ENCODE assay signal across 15 cellular contexts in the genomic region with DNA sequence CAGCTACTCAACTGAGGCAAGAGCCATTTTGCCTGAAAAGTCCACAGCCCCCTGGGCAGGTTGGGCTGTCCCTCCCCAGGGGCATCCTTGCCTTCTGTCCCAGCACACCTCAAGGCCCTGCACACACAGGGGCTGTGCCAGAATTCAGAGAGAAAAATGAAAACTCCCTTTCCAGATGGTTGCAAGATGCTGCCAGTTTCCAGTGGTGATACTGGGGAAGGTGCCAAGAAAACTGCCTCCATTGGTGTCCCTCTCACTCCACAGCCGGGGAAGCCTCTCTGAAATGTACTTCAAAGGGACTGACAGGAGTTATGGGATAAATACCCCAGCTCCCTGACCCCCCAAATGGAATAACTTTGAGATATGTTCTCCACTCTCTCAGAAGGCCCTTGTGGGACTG.
DNase-seq lines count a peak whose midpoint lies in the region; ATAC-seq and TF ChIP-seq lines count a peak whose summit lies in the region.
"Had no signal": no experiment of that assay in that cellular context is flagged by ENCODE, and none has a peak within 500 bp of the region (broad histone marks: within the 10 kb centered on the region; RNA-seq: fewer than 3 reads in every experiment).

No MANE protein-coding gene starts in this region.

- no peak overlapping the region for H3K4me3 ChIP-seq in astrocyte of the cerebellum (ENCODE audit: low read depth, low read length)
- no peak overlapping the region for H3K4me3 ChIP-seq in foreskin fibroblast (ENCODE audit: low read depth in 1 of 2, low read length in 2 of 2)
- H3K4me3 ChIP-seq in CD4-positive, alpha-beta memory T cell (ENCODE audit: low read length in 2 of 2), result no peak overlapping the region
- H3K4me3 ChIP-seq: BLaER1 treated with 17β-estradiol and CSF1 and Interleukin-3, amounts not matched to agents 10 nM and 100 nM had no signal

- no peak for TF ChIP-seq CTCF in astrocyte of the cerebellum (IDR thresholded peaks at IDR 0.05; ENCODE audit: low read depth, low read length, missing control alignments)
- no peak for TF ChIP-seq CTCF in foreskin fibroblast (IDR thresholded peaks at IDR 0.05; ENCODE audit: low read depth, low read length)

- H3K9me3 Mint-ChIP-seq in CD4-positive, alpha-beta memory T cell, result peaks cover 0 to 9% (median 0%) of the 10 kb centered on the region in 8 donors

- no peaks in the 10 kb centered on the region for H3K27me3 ChIP-seq in CD4-positive, alpha-beta memory T cell (ENCODE audit: insufficient read depth, low read length)
- H3K27me3 ChIP-seq: BLaER1 treated with 17β-estradiol and CSF1 and Interleukin-3, amounts not matched to agents 10 nM and 100 nM had no signal

- no peaks in the 10 kb centered on the region for H3K4me1 ChIP-seq in CD4-positive, alpha-beta memory T cell (ENCODE audit: insufficient read depth, low read length)

- DNase-seq in DMS 273 (lab: John Stamatoyannopoulos, UW; ENCODE audit: unreplicated experiment) (peak; percentile 87), NCI-H1092 (lab: John Stamatoyannopoulos, UW) (peak; percentile 0), astrocyte of the cerebellum (ENCODE audit: low read depth) (peak; percentile 40), foreskin fibroblast (peak; percentile 34 to 74), activated T-cell treated with anti-CD3 and anti-CD28 coated beads for 4 hours (no peak)
- no peak for DNase-seq in central memory CD4-positive, alpha-beta T cell
- no peak for DNase-seq in CD4-positive, alpha-beta memory T cell
- DNase-seq: H7; NCI-H1436 treated with DMSO at 0.1 percent for 48 hours; NCI-H2081 treated with DMSO at 0.1 percent for 48 hours; NCI-H524 treated with DMSO at 0.1 percent for 48 hours; NK-92 treated with Interleukin-12 subunit alpha and Interleukin-12 subunit beta, amount 100 ng/mL, for 24 hours; SIG-M5 had no signal

- H3K36me3 ChIP-seq in CD4-positive, alpha-beta memory T cell (ENCODE audit: insufficient read depth, low read length), result no peaks in the 10 kb centered on the region
- H3K36me3 ChIP-seq: BLaER1 treated with 17β-estradiol and CSF1 and Interleukin-3, amounts not matched to agents 10 nM and 100 nM had no signal

- no peaks in the 10 kb centered on the region for H3K4me1 Mint-ChIP-seq in CD4-positive, alpha-beta memory T cell

- in situ Hi-C loops in astrocyte of the cerebellum (cut with HindIII; ENCODE audit: low sequenced_read_pairs), result no loop called here

- POLR2A ChIA-PET in CD4-positive, alpha-beta memory T cell (lab: Charles Lee; ENCODE audit: partially characterized antibody), result no interaction called here

- no peak overlapping the region for H3K27ac ChIP-seq in CD4-positive, alpha-beta memory T cell (ENCODE audit: low read depth, low read length)
- H3K27ac ChIP-seq: BLaER1 treated with 17β-estradiol and CSF1 and Interleukin-3, amounts not matched to agents 10 nM and 100 nM had no signal

- ATAC-seq in HG02571 (IDR thresholded peaks at IDR 0.05; ENCODE audit: unreplicated experiment), result no peak

- H3K27ac Mint-ChIP-seq in CD4-positive, alpha-beta memory T cell, result no peak overlapping the region

- no peaks in the 10 kb centered on the region for H3K9me3 ChIP-seq in CD4-positive, alpha-beta memory T cell (ENCODE audit: control insufficient read depth in 1 of 2, low read length in 2 of 2)

- H3K4me3 Mint-ChIP-seq in CD4-positive, alpha-beta memory T cell, result no peak overlapping the region

- CTCF ChIA-PET in CD4-positive, alpha-beta memory T cell (lab: Charles Lee; ENCODE audit: partially characterized antibody), result no interaction called here

- no peaks in the 10 kb centered on the region for H3K36me3 Mint-ChIP-seq in CD4-positive, alpha-beta memory T cell

- H3K27me3 Mint-ChIP-seq in CD4-positive, alpha-beta memory T cell, result peaks cover 0 to 12% of the 10 kb centered on the region in 2 donors

- intact Hi-C loops in CD4-positive, alpha-beta memory T cell (cut with micrococcal nuclease), result no loop called here

Comparison
In these comparisons a context has a peak if more than half of its experiments do, and no peak if none do; other contexts are left out.
1. DNase-seq: peak in DMS 273 (single experiment), NCI-H1092 (single experiment), astrocyte of the cerebellum (single experiment) and foreskin fibroblast (2 of 2); none in central memory CD4-positive, alpha-beta T cell (single experiment), CD4-positive, alpha-beta memory T cell (0 of 5) and activated T-cell treated with anti-CD3 and anti-CD28 coated beads for 4 hours (single experiment).